ENCODE assay signal across 15 cellular contexts in genomic region chr1:11166744-11167143, GRCh38. TPM values are rescaled to one million over a fixed set of nuclear protein-coding genes. Genes with fewer than 3 reads are reported as not detected.
"Had no signal": no experiment of that assay in that cellular context is flagged by ENCODE, and none has a peak within 500 bp of the region (broad histone marks: within the 10 kb centered on the region; RNA-seq: fewer than 3 reads in every experiment).

No MANE protein-coding gene starts in this region.

RNA-seq across cellular contexts. Expression of gene ANGPTL7, which starts 22.4 kb away (rescaled TPM):
- total RNA-seq: activated B cell treated with CpG ODN at 0.5 μM for 24 hours; activated CD4-positive, alpha-beta memory T cell treated with anti-CD3 and anti-CD28 coated beads for 36 hours; activated CD4-positive, alpha-beta memory T cell treated with anti-CD3 and anti-CD28 coated beads, Interleukin-2, amount 10 ng/mL, durations not matched to agents 7 days and 5 days; activated CD4-positive, alpha-beta T cell treated with anti-CD3 and anti-CD28 coated beads for 36 hours; activated CD4-positive, alpha-beta T cell treated with anti-CD3 and anti-CD28 coated beads, Interleukin-2, amount 10 ng/mL, durations not matched to agents 24 days and 14 days; activated CD4-positive, alpha-beta T cell treated with anti-CD3 and anti-CD28 coated beads, Interleukin-2, amount 10 ng/mL, durations not matched to agents 7 days and 5 days; activated CD8-positive, alpha-beta memory T cell treated with anti-CD3 and anti-CD28 coated beads for 36 hours; activated CD8-positive, alpha-beta memory T cell treated with anti-CD3 and anti-CD28 coated beads, Interleukin-2, amount 10 ng/mL, durations not matched to agents 7 days and 5 days; activated CD8-positive, alpha-beta T cell treated with anti-CD3 and anti-CD28 coated beads for 36 hours; activated CD8-positive, alpha-beta T cell treated with anti-CD3 and anti-CD28 coated beads, Interleukin-2, amount 10 ng/mL, durations not matched to agents 7 days and 5 days; T-cell; T-helper 1 cell treated with Interleukin-12 subunit alpha and Interleukin-12 subunit beta and Interleukin-4 antibody, amounts not matched to agents 30 ng/mL and 1 ng/mL, for 36 hours; T-helper 17 cell; T-helper 2 cell treated with Interferon-gamma antibody and Interleukin-4, amounts not matched to agents 100 ng/mL and 5 ng/mL, for 36 hours; WTC11 had no signal
